Comparison of ENCODE assay signal across 8 cellular contexts in genomic region chr3:50350213-50350526, GRCh38. TPM values are rescaled to one million over a fixed set of nuclear protein-coding genes. Genes with fewer than 3 reads are reported as not detected.
DNase-seq lines count a peak whose midpoint lies in the region; ATAC-seq and TF ChIP-seq lines count a peak whose summit lies in the region.

No MANE protein-coding gene starts in this region.

- H3K9ac ChIP-seq in KMS-11, result peak overlapping the region; percentile 49; the same call in 1 of the 2 replicates

- no peaks in the 10 kb centered on the region for H3K27me3 Mint-ChIP-seq in naive B cell

- DNase-seq in AG09309 (ENCODE audit: low read depth) (no peak), naive B cell (no peak), kidney tubule cell (ENCODE audit: low spot score) (no peak), globus pallidus (ENCODE audit: low spot score) (no peak), putamen (ENCODE audit: low spot score) (no peak)
- no peak for DNase-seq in activated effector memory CD4-positive, alpha-beta T cell treated with anti-CD3 and anti-CD28 coated beads, Interleukin-2, amount 50 U/mL, for 16 hours

- peaks cover 10% of the 10 kb centered on the region for H3K4me1 ChIP-seq in KMS-11 (ENCODE audit: low read depth, poor library complexity, severe bottlenecking)

- H3K4me3 ChIP-seq in AG09309 (ENCODE audit: control insufficient read depth, low read depth, low read length), result peak overlapping the region; percentile 81
- peak overlapping the region; percentile 31 for H3K4me3 ChIP-seq in KMS-11 (IDR thresholded peaks at IDR 0.05; ENCODE audit: insufficient read depth, low read depth, low read length)

- H3K27ac ChIP-seq in KMS-11, result peak overlapping the region; percentile 43; the same call in 1 of the 2 replicates
- peak overlapping the region; percentile 99 for H3K27ac ChIP-seq in cingulate gyrus (ENCODE audit: low read depth, low read length)

- no peaks in the 10 kb centered on the region for H3K79me2 ChIP-seq in KMS-11 (ENCODE audit: insufficient read depth, low read depth)

- peak overlapping the region; percentile 71 for H2AFZ ChIP-seq in KMS-11 (ENCODE audit: low read depth)

- H3K27ac Mint-ChIP-seq in naive B cell, result peak overlapping the region; percentile 94 to 99 (median 98)

- no peaks in the 10 kb centered on the region for H3K36me3 ChIP-seq in KMS-11 (ENCODE audit: insufficient read depth)

- H3K27me3 ChIP-seq in KMS-11 (ENCODE audit: insufficient read depth, low read depth), result no peaks in the 10 kb centered on the region

- TF ChIP-seq CTCF in AG09309 (IDR thresholded peaks at IDR 0.05; ENCODE audit: control insufficient read depth, insufficient read depth, low read depth, low read length, missing control alignments), result no peak
- TF ChIP-seq CTCF in KMS-11 (conservative IDR thresholded peaks at IDR 0.05; ENCODE audit: low read depth, low read length), result no peak

- no peak for ATAC-seq in naive B cell (ENCODE audit: low read depth in 2 of 2)

- peaks cover 33 to 70% (median 68%) of the 10 kb centered on the region in 3 donors for H3K4me1 Mint-ChIP-seq in naive B cell

- H3K4me2 ChIP-seq in KMS-11, result peak overlapping the region; percentile 74

- no peaks in the 10 kb centered on the region for H3K9me3 Mint-ChIP-seq in naive B cell

- peaks cover 0 to 7% of the 10 kb centered on the region in 2 donors for H3K36me3 Mint-ChIP-seq in naive B cell

- H4K20me1 ChIP-seq in KMS-11 (ENCODE audit: insufficient read depth), result no peaks in the 10 kb centered on the region

- H3K4me3 Mint-ChIP-seq in naive B cell, result peak overlapping the region; percentile 92 to 98 (median 98)

RNA-seq across cellular contexts. Expression of gene NPRL2, which starts 0.4 kb away (rescaled TPM):
- polyA plus RNA-seq in naive B cell (ENCODE audit: low read depth in 6 of 6), result 10 to 100 TPM; 17.9 to 31.8 (median 23.7) TPM

RNA-seq across cellular contexts. Expression of gene CYB561D2, which starts 0.5 kb away (rescaled TPM):
- 10 to 100 TPM; 55.4 to 75.9 (median 65.2) TPM for polyA plus RNA-seq in naive B cell (ENCODE audit: low read depth in 6 of 6)

RNA-seq across cellular contexts. Expression of gene ZMYND10, which starts 4.6 kb away (rescaled TPM):
- polyA plus RNA-seq in naive B cell (ENCODE audit: low read depth in 6 of 6), result under 1 TPM in 1 of 6 donors, not detected in 5; 0.53 TPM

RNA-seq across cellular contexts. Expression of gene TMEM115, which starts 9.2 kb away (rescaled TPM):
- polyA plus RNA-seq in naive B cell (ENCODE audit: low read depth in 6 of 6), result 10 to 100 TPM; 24.5 to 34.1 (median 31.6) TPM

RNA-seq across cellular contexts. Expression of gene RASSF1, which starts 9.5 kb away (rescaled TPM):
- polyA plus RNA-seq in naive B cell (ENCODE audit: low read depth in 6 of 6), result 100 to 1,000 TPM in 2 of 6 donors, 10 to 100 TPM in 4; 71.9 to 147 (median 89.9) TPM
